In genomic region chr20:47606414-47607207, GRCh38 we compare ENCODE assay signal across 11 cellular contexts.
DNase-seq lines count a peak whose midpoint lies in the region; ATAC-seq, FAIRE-seq and TF ChIP-seq lines count a peak whose summit lies in the region.
"Had no signal": no experiment of that assay in that cellular context is flagged by ENCODE, and none has a peak within 500 bp of the region (broad histone marks: within the 10 kb centered on the region; RNA-seq: fewer than 3 reads in every experiment).

No MANE protein-coding gene starts in this region.

- H3K4me2 ChIP-seq in A549: peak overlapping the region; percentile 29; the same call in 2 of the 3 replicates

- no peak for TF ChIP-seq CTCF in A549 (IDR thresholded peaks at IDR 0.05)

- no peak for TF ChIP-seq EP300 in A549 (IDR thresholded peaks at IDR 0.05)

- no peak for ATAC-seq in A549
- ATAC-seq: GM12878 had no signal

- CTCF ChIA-PET in A549 (lab: Yijun Ruan, JAX): interaction anchor here (0.6 kb wide), 1 partner anchor 314 kb away, joined by 3 read pairs; no protein-coding TSS in a partner anchor

- TF ChIP-seq POLR2A in A549 (IDR thresholded peaks at IDR 0.05; ENCODE audit: low read length): no peak

- H3K27ac ChIP-seq in A549: peak overlapping the region; percentile 27 to 52; a peak in 5 of 6 replicates
- peak overlapping the region; percentile 19 for H3K27ac ChIP-seq in effector memory CD4-positive, alpha-beta T cell (ENCODE audit: insufficient read depth, low read length, poor library complexity, severe bottlenecking)

- 87% methylated on average over 8 of the region's 8 CpGs for WGBS in A549 (ENCODE audit: missing lambda C conversion rate)

- H3K4me3 ChIP-seq in A549: no peak overlapping the region
- no peak overlapping the region for H3K4me3 ChIP-seq in effector memory CD4-positive, alpha-beta T cell (ENCODE audit: insufficient read depth, low read depth, low read length, poor library complexity, severe bottlenecking)
- H3K4me3 ChIP-seq: GM12878 had no signal

- no peaks in the 10 kb centered on the region for H3K9me3 ChIP-seq in A549
- H3K9me3 ChIP-seq in effector memory CD4-positive, alpha-beta T cell (ENCODE audit: control insufficient read depth, low read length): no peaks in the 10 kb centered on the region

- H3K27me3 ChIP-seq in effector memory CD4-positive, alpha-beta T cell (replicated peaks; ENCODE audit: control insufficient read depth, insufficient read depth, low read length, poor library complexity, severe bottlenecking): no peaks in the 10 kb centered on the region

- no peaks in the 10 kb centered on the region for H3K36me3 ChIP-seq in effector memory CD4-positive, alpha-beta T cell (ENCODE audit: control insufficient read depth, insufficient read depth, low read length)

- POLR2A ChIA-PET in A549 (lab: Yijun Ruan, JAX): no interaction called here

- FAIRE-seq in A549 (lab: Jason Lieb, UNC): no peak
- FAIRE-seq: frontal cortex, GM12878 had no signal

- TF ChIP-seq RAD21 in A549 (conservative IDR thresholded peaks at IDR 0.05 in 1 of 2, IDR thresholded peaks at IDR 0.05 in 1 of 2): no peak

- DNase-seq in A549 (ENCODE audit: low read depth in 1 of 2, low spot score in 1 of 2): no peak
- DNase-seq in DMS79 (lab: John Stamatoyannopoulos, UW): peak; percentile 52
- DNase-seq in NCI-H345 treated with DMSO at 0.1 percent for 48 hours (lab: John Stamatoyannopoulos, UW; ENCODE audit: unreplicated experiment): peak; percentile 64
- no peak for DNase-seq in effector memory CD4-positive, alpha-beta T cell
- no peak for DNase-seq in NCI-H1694 treated with DMSO at 0.1 percent for 48 hours (lab: John Stamatoyannopoulos, UW)
- no peak for DNase-seq in stimulated activated CD4-positive, alpha-beta T cell treated with anti-CD3 and anti-CD28 coated beads, Interleukin-4, amount 100 ng/mL, for 24 hours
- no peak for DNase-seq in stimulated activated CD4-positive, alpha-beta T cell treated with anti-CD3 and anti-CD28 coated beads, Interleukin-12 subunit alpha, Interleukin-12 subunit beta, amount 100 ng/mL, for 4 hours
- DNase-seq in OCI-M1 (lab: John Stamatoyannopoulos, UW): no peak
- DNase-seq: activated CD8-positive, alpha-beta memory T cell treated with anti-CD3 and anti-CD28 coated beads, Interleukin-2, amount 50 U/mL, for 4 hours had no signal

- H3K4me1 ChIP-seq in A549: peaks cover 67% of the 10 kb centered on the region
- H3K4me1 ChIP-seq in effector memory CD4-positive, alpha-beta T cell (ENCODE audit: control insufficient read depth, insufficient read depth, low read length, poor library complexity, severe bottlenecking): peaks cover 41% of the 10 kb centered on the region

TF ChIP-seq in A549, 52 proteins besides CTCF, POLR2A, EP300 and RAD21:
- no peak for TF ChIP-seq HOXB5 (CRISPR knock-in tag; IDR thresholded peaks at IDR 0.05)
- no peak for TF ChIP-seq RARB (CRISPR knock-in tag; IDR thresholded peaks at IDR 0.05)
- no peak for TF ChIP-seq MAFK (IDR thresholded peaks at IDR 0.05; ENCODE audit: partially characterized antibody)
- TF ChIP-seq ZC3H11A (IDR thresholded peaks at IDR 0.05): no peak
- no peak for TF ChIP-seq ELK1 (IDR thresholded peaks at IDR 0.05; ENCODE audit: low read depth, low read length)
- no peak for TF ChIP-seq HMGXB4 (CRISPR knock-in tag; IDR thresholded peaks at IDR 0.05; ENCODE audit: borderline replicate concordance)
- TF ChIP-seq TP53 (CRISPR knock-in tag; IDR thresholded peaks at IDR 0.05): no peak
- TF ChIP-seq MYC (IDR thresholded peaks at IDR 0.05; ENCODE audit: borderline replicate concordance, low read length): no peak
- TF ChIP-seq BHLHE40 (IDR thresholded peaks at IDR 0.05; ENCODE audit: low read depth, low read length): no peak

Comparison
In these comparisons a context has a peak if more than half of its experiments do, and no peak if none do; other contexts are left out.
1. DNase-seq: peak in DMS79 (single experiment) and NCI-H345 treated with DMSO at 0.1 percent for 48 hours (single experiment); none in A549 (0 of 2), effector memory CD4-positive, alpha-beta T cell (0 of 3), NCI-H1694 treated with DMSO at 0.1 percent for 48 hours (single experiment), stimulated activated CD4-positive, alpha-beta T cell treated with anti-CD3 and anti-CD28 coated beads, Interleukin-4, amount 100 ng/mL, for 24 hours (single experiment), stimulated activated CD4-positive, alpha-beta T cell treated with anti-CD3 and anti-CD28 coated beads, Interleukin-12 subunit alpha, Interleukin-12 subunit beta, amount 100 ng/mL, for 4 hours (single experiment) and OCI-M1 (single experiment).